2 cellular contexts compared by ENCODE assay signal in genomic region chr1:182114627-182115023, GRCh38.
TF ChIP-seq lines count a peak whose summit lies in the region.

No MANE protein-coding gene starts in this region.

TF ChIP-seq in K562, 482 proteins besides CTCF, POLR2A, EP300 and RAD21 (continues in another document):
- TF ChIP-seq ZNF398 (CRISPR knock-in tag; IDR thresholded peaks at IDR 0.05) (no peak), MTA3 (IDR thresholded peaks at IDR 0.05; ENCODE audit: borderline replicate concordance) (no peak), MBD1 (CRISPR knock-in tag; IDR thresholded peaks at IDR 0.05) (no peak), IRF1 (CRISPR knock-in tag; IDR thresholded peaks at IDR 0.05; ENCODE audit: borderline replicate concordance) (no peak), MAZ (CRISPR knock-in tag; conservative IDR thresholded peaks at IDR 0.05 in 1 of 2, IDR thresholded peaks at IDR 0.05 in 1 of 2) (no peak), PBX2 (CRISPR knock-in tag; IDR thresholded peaks at IDR 0.05; ENCODE audit: low read depth) (no peak), PBX2 (tag; conservative IDR thresholded peaks at IDR 0.05; ENCODE audit: low read depth) (no peak), CBX1 (IDR thresholded peaks at IDR 0.05; ENCODE audit: low read depth) (no peak), MNT (conservative IDR thresholded peaks at IDR 0.05) (no peak), EZH2 (IDR thresholded peaks at IDR 0.05; ENCODE audit: borderline replicate concordance, low read depth, low read length) (no peak), ASH1L (IDR thresholded peaks at IDR 0.05; ENCODE audit: borderline replicate concordance, low read depth, partially characterized antibody) (no peak), RCOR1 (IDR thresholded peaks at IDR 0.05; ENCODE audit: borderline replicate concordance in 1 of 2, low read depth in 2 of 2, low read length in 2 of 2) (no peak), ZNF740 (CRISPR knock-in tag; IDR thresholded peaks at IDR 0.05) (no peak), ZNF740 (tag; IDR thresholded peaks at IDR 0.05) (no peak), TSC22D4 (tag; IDR thresholded peaks at IDR 0.05) (no peak), SRSF9 (IDR thresholded peaks at IDR 0.05; ENCODE audit: borderline replicate concordance, low read depth, low read length) (no peak), TRIM28 (IDR thresholded peaks at IDR 0.05) (no peak), GATAD2A (IDR thresholded peaks at IDR 0.05) (no peak), ZNF717 (CRISPR knock-in tag; IDR thresholded peaks at IDR 0.05) (no peak), ADNP (tag; IDR thresholded peaks at IDR 0.05) (no peak), SUPT5H (IDR thresholded peaks at IDR 0.05) (no peak), ESRRA (IDR thresholded peaks at IDR 0.05; ENCODE audit: borderline replicate concordance, low read depth) (peak; percentile 34; the same call in 1 of the 2 replicates)

TF ChIP-seq in HepG2, 621 proteins besides CTCF, POLR2A, EP300 and RAD21:
- no peak for TF ChIP-seq THYN1 (CRISPR knock-in tag; IDR thresholded peaks at IDR 0.05; ENCODE audit: borderline replicate concordance, low read depth)
- no peak for TF ChIP-seq ZNF432 (CRISPR knock-in tag; IDR thresholded peaks at IDR 0.05; ENCODE audit: borderline replicate concordance)
- no peak for TF ChIP-seq HMGXB4 (CRISPR knock-in tag; IDR thresholded peaks at IDR 0.05; ENCODE audit: borderline replicate concordance in 1 of 2, low read depth in 1 of 2)
